1 cellular context compared by ENCODE assay signal in genomic region chr10:58280485-58280884, GRCh38.
TF ChIP-seq lines count a peak whose summit lies in the region.

No MANE protein-coding gene starts in this region.

TF ChIP-seq in IMR-90, 13 proteins besides CTCF, POLR2A, EP300 and RAD21:
- TF ChIP-seq MAFK (IDR thresholded peaks at IDR 0.05; ENCODE audit: low read depth, low read length) (no peak), RFX5 (IDR thresholded peaks at IDR 0.05; ENCODE audit: low read depth, low read length) (no peak), BHLHE40 (IDR thresholded peaks at IDR 0.05; ENCODE audit: low read depth, low read length) (no peak), MXI1 (IDR thresholded peaks at IDR 0.05; ENCODE audit: borderline replicate concordance, low read depth, low read length) (no peak), CEBPB (IDR thresholded peaks at IDR 0.05; ENCODE audit: low read depth, low read length) (no peak), USF2 (IDR thresholded peaks at IDR 0.05; ENCODE audit: low read depth, low read length) (no peak), ELK1 (IDR thresholded peaks at IDR 0.05; ENCODE audit: borderline replicate concordance, low read depth, low read length) (no peak), MAZ (IDR thresholded peaks at IDR 0.05; ENCODE audit: borderline replicate concordance, low read depth, low read length) (no peak), FOS (IDR thresholded peaks at IDR 0.05; ENCODE audit: low read depth, low read length) (no peak), CHD1 (IDR thresholded peaks at IDR 0.05; ENCODE audit: low read depth, low read length) (no peak), NFE2L2 (IDR thresholded peaks at IDR 0.05; ENCODE audit: low read depth, low read length) (no peak), RCOR1 (IDR thresholded peaks at IDR 0.05; ENCODE audit: insufficient replicate concordance, low read length) (no peak), SMC3 (IDR thresholded peaks at IDR 0.05; ENCODE audit: low read depth, low read length) (no peak)
TF ChIP-seq in IMR-90: peak in this region for 0.
